Comparison of ENCODE assay signal across 12 cellular contexts in genomic region chr5:177356756-177357458, GRCh38. TPM values are rescaled to one million over a fixed set of nuclear protein-coding genes. Genes with fewer than 3 reads are reported as not detected.
DNase-seq lines count a peak whose midpoint lies in the region; ATAC-seq, FAIRE-seq and TF ChIP-seq lines count a peak whose summit lies in the region.
"Had no signal": no experiment of that assay in that cellular context is flagged by ENCODE, and none has a peak within 500 bp of the region (broad histone marks: within the 10 kb centered on the region; RNA-seq: fewer than 3 reads in every experiment).

No MANE protein-coding gene starts in this region.

- ATAC-seq in HG03432 (IDR thresholded peaks at IDR 0.05; ENCODE audit: unreplicated experiment) (no peak), HG02763 (IDR thresholded peaks at IDR 0.05; ENCODE audit: unreplicated experiment) (no peak)

- FAIRE-seq in H1 (lab: Jason Lieb, UNC) = no peak
- FAIRE-seq: pancreas had no signal

- no peak overlapping the region for H2BK5ac ChIP-seq in H1 (ENCODE audit: low read depth, low read length)

- POLR2A ChIA-PET in RWPE1 (lab: Yijun Ruan, JAX; ENCODE audit: low non-redundant PET) (no interaction called here), H1 (lab: Charles Lee; ENCODE audit: partially characterized antibody) (interaction anchor here (0.9 kb wide), 1 partner anchor 96 kb away, joined by 3 read pairs; no protein-coding TSS in a partner anchor)

- peak overlapping the region; percentile 85 for H3K4ac ChIP-seq in H1 (replicated peaks; ENCODE audit: insufficient read length, low read depth, low read length)

- H3K9me3 Mint-ChIP-seq in type B pancreatic cell = no peaks in the 10 kb centered on the region
- H3K9me3 Mint-ChIP-seq: brain had no signal

- 81% methylated on average over 8 of the region's 8 CpGs; no CpG with 5 or more reads in 1 of the 2 experiments for WGBS in H1 (ENCODE audit: extremely low coverage in 1 of 2, insufficient coverage in 1 of 2, insufficient read length in 1 of 2, insufficient replicate concordance in 2 of 2, low coverage in 1 of 2, low lambda C conversion rate in 2 of 2, missing lambda C conversion rate in 1 of 2), 2 experiments

- H3K27me3 Mint-ChIP-seq in type B pancreatic cell = peaks cover 38% of the 10 kb centered on the region

- no peak overlapping the region for H3K4me3 Mint-ChIP-seq in type B pancreatic cell

- no peak overlapping the region for H2BK15ac ChIP-seq in H1 (ENCODE audit: low read length)

- H3K18ac ChIP-seq in H1 (ENCODE audit: extremely low read depth, low read length) = no peak overlapping the region

- no peak overlapping the region for H2AFZ ChIP-seq in H1 (ENCODE audit: low read length)

- no peak overlapping the region for H2BK20ac ChIP-seq in H1 (ENCODE audit: low read length)

- H3K79me2 ChIP-seq in H1 (ENCODE audit: control insufficient read depth in 1 of 2, insufficient read depth in 2 of 2, low read length in 2 of 2) = no peaks in the 10 kb centered on the region

- no peak for TF ChIP-seq EP300 in H1 (IDR thresholded peaks at IDR 0.05; ENCODE audit: borderline replicate concordance in 1 of 2, low read depth in 2 of 2, low read length in 2 of 2)

- H4K20me1 ChIP-seq in BLaER1 = no peaks in the 10 kb centered on the region
- H4K20me1 ChIP-seq in H1 (replicated peaks in 1 of 2; ENCODE audit: control insufficient read depth in 1 of 2, insufficient read depth in 2 of 2, low read length in 2 of 2) = no peaks in the 10 kb centered on the region

- no peak for DNase-seq in RWPE1 (ENCODE audit: low spot score)
- DNase-seq in H1 (ENCODE audit: low read depth in 1 of 2, low spot score in 2 of 2) = no peak
- DNase-seq in type B pancreatic cell (ENCODE audit: extremely low spot score, unreplicated experiment) = no peak
- DNase-seq in epidermal melanocyte (ENCODE audit: insufficient read length, low spot score) = no peak
- DNase-seq: GOT3, tibial artery had no signal

- no peak for TF ChIP-seq RAD21 in H1 (IDR thresholded peaks at IDR 0.05 in 1 of 2, conservative IDR thresholded peaks at IDR 0.05 in 1 of 2; ENCODE audit: low read depth in 2 of 2, low read length in 2 of 2)

- TF ChIP-seq POLR2A in H1 (IDR thresholded peaks at IDR 0.05; ENCODE audit: control extremely low read depth in 1 of 2, low read depth in 2 of 2, low read length in 2 of 2) = no peak

- no peak overlapping the region for H3K23ac ChIP-seq in H1 (ENCODE audit: insufficient read length)

- no peaks in the 10 kb centered on the region for H3K9me3 ChIP-seq in BLaER1
- H3K9me3 ChIP-seq in H1 (ENCODE audit: insufficient read depth in 2 of 2, low read depth in 1 of 2, low read length in 1 of 2) = no peaks in the 10 kb centered on the region
- H3K9me3 ChIP-seq: pancreas, tibial artery had no signal

- H3K4me2 ChIP-seq in BLaER1 (peak overlapping the region; percentile 99), H1 (ENCODE audit: insufficient read depth in 1 of 2, low read depth in 2 of 2, low read length in 2 of 2) (no peak overlapping the region)

- H3K36me3 ChIP-seq in BLaER1 (no peaks in the 10 kb centered on the region), H1 (ENCODE audit: control insufficient read depth in 2 of 4, insufficient read depth in 4 of 4, low read length in 3 of 4) (no peaks in the 10 kb centered on the region)
- H3K36me3 ChIP-seq: pancreas, tibial artery had no signal

- H2BK12ac ChIP-seq in H1 (ENCODE audit: low read depth, low read length) = peak overlapping the region; percentile 75; the same call in 1 of the 2 replicates

- H3K14ac ChIP-seq in H1 (ENCODE audit: insufficient read length) = no peak overlapping the region

- CTCF ChIA-PET in RWPE1 (lab: Yijun Ruan, JAX) (interaction anchor here (0.7 to 1.7 kb wide), 4 partner anchors 13 to 97 kb away, joined by 3 to 10 read pairs (median 4); no protein-coding TSS in a partner anchor), H1 (lab: Charles Lee; ENCODE audit: partially characterized antibody) (interaction anchor here (0.6 to 11.2 kb wide), 7 partner anchors 11 to 1038 kb away, joined by 3 to 142 read pairs (median 3); no protein-coding TSS in a partner anchor)

- H3K4me3 ChIP-seq in BLaER1 (peak overlapping the region; percentile 73), GM08714 (ENCODE audit: low read length) (peak overlapping the region; percentile 8; the same call in 1 of the 2 replicates), H1 (ENCODE audit: extremely low read depth in 1 of 4, insufficient read depth in 2 of 4, low read depth in 3 of 4, low read length in 4 of 4) (no peak overlapping the region)

- no peak overlapping the region for H3K27ac Mint-ChIP-seq in type B pancreatic cell

- H3K36me3 Mint-ChIP-seq in type B pancreatic cell = no peaks in the 10 kb centered on the region
- H3K36me3 Mint-ChIP-seq: brain had no signal

- no peak overlapping the region for H3K56ac ChIP-seq in H1 (replicated peaks; ENCODE audit: insufficient read length, low read depth, low read length)

- H3K9ac ChIP-seq in BLaER1 (peak overlapping the region; percentile 82), H1 (replicated peaks in 1 of 4; ENCODE audit: extremely low read depth in 1 of 4, low read depth in 3 of 4, low read length in 3 of 4) (no peak overlapping the region)

- H3K27ac ChIP-seq in BLaER1 (peak overlapping the region; percentile 88), RWPE1 (peak overlapping the region; percentile 89), H1 (ENCODE audit: low read depth, low read length) (no peak overlapping the region)
- H3K27ac ChIP-seq: pancreas, tibial artery had no signal

- no peak overlapping the region for H4K5ac ChIP-seq in H1 (ENCODE audit: insufficient read length, low read depth, low read length)

- no peaks in the 10 kb centered on the region for H3K27me3 ChIP-seq in BLaER1
- H3K27me3 ChIP-seq in H1 (replicated peaks in 1 of 4; ENCODE audit: control insufficient read depth in 3 of 4, extremely low read depth in 1 of 4, insufficient read depth in 3 of 4, low read length in 3 of 4) = peaks cover 0 to 8% (median 1%) of the 10 kb centered on the region in 4 experiments; a peak in 2 of 7 replicates
- H3K27me3 ChIP-seq: pancreas had no signal

- H4K91ac ChIP-seq in H1 (replicated peaks; ENCODE audit: insufficient read length, low read length) = no peak overlapping the region

- H3K79me1 ChIP-seq in H1 (ENCODE audit: low read depth, low read length) = no peaks in the 10 kb centered on the region

- no peak overlapping the region for H4K8ac ChIP-seq in H1 (ENCODE audit: extremely low read depth, insufficient read depth, low read length)

- peak overlapping the region; percentile 56; the same call in 1 of the 2 replicates for H2AK5ac ChIP-seq in H1 (ENCODE audit: low read depth, low read length)

- H3K23me2 ChIP-seq in H1 (ENCODE audit: low read depth, low read length) = peaks cover 3% of the 10 kb centered on the region; the same call in 1 of the 2 replicates

- peaks cover 76% of the 10 kb centered on the region for H3K4me1 ChIP-seq in BLaER1
- peaks cover 0 to 2% (median under 1%) of the 10 kb centered on the region in 4 experiments; a peak in 4 of 7 replicates for H3K4me1 ChIP-seq in H1 (replicated peaks in 1 of 4; ENCODE audit: control insufficient read depth in 3 of 4, insufficient read depth in 4 of 4, low read length in 3 of 4)
- H3K4me1 ChIP-seq: pancreas had no signal

- H3K4me1 Mint-ChIP-seq in type B pancreatic cell (ENCODE audit: unreplicated experiment) = peaks cover 9% of the 10 kb centered on the region

- TF ChIP-seq CTCF in RWPE1 (conservative IDR thresholded peaks at IDR 0.05; ENCODE audit: low read depth) = no peak
- no peak for TF ChIP-seq CTCF in H1 (IDR thresholded peaks at IDR 0.05; ENCODE audit: control extremely low read depth in 1 of 3, insufficient read depth in 1 of 3, low read depth in 1 of 3, low read length in 3 of 3)
- TF ChIP-seq CTCF in type B pancreatic cell (conservative IDR thresholded peaks at IDR 0.05) = no peak

- no peak overlapping the region for H2BK120ac ChIP-seq in H1 (replicated peaks; ENCODE audit: low read depth, low read length)

RNA-seq across cellular contexts. Expression of gene RGS14, which starts 0.8 kb away (rescaled TPM):
- 20.6 and 24.4 TPM in 2 replicates for total RNA-seq in H1 (2021; fragmentation: NEBNext Ultra II Directional; extraction: Animal tissue kit (Norgen Biotek cat#: 25700))
- 46.1 and 66.5 TPM in 2 replicates for polyA plus RNA-seq in H1 (2011; rRNA removed)
- 51.6 TPM for polyA plus RNA-seq in H1 (2011; cell fraction: cytosol; rRNA removed)
- 82.0 TPM for polyA plus RNA-seq in H1 (2011; cell fraction: nucleus; rRNA removed)
- polyA plus RNA-seq in H1 (2012, experiment 1 of 2) = 20.9 to 27.7 TPM (median 23.7 TPM) in 4 replicates
- 29.1 TPM for polyA plus RNA-seq in H1 (2012, experiment 2 of 2)
- 36.7 TPM for polyA plus RNA-seq in H1 (2013, experiment 1 of 2)
- 35.2 TPM for polyA plus RNA-seq in H1 (2013, experiment 2 of 2)
- polyA minus RNA-seq in H1 (2011; rRNA and poly(A)+ RNA removed) = 11.1 and 11.2 TPM in 2 replicates
- 12.8 TPM for polyA minus RNA-seq in H1 (2011; cell fraction: cytosol; rRNA and poly(A)+ RNA removed)
- 22.4 TPM for polyA minus RNA-seq in H1 (2011; cell fraction: nucleus; rRNA and poly(A)+ RNA removed)
- total RNA-seq in type B pancreatic cell (ENCODE audit: low replicate concordance) = 8.9 and 16.6 TPM in 2 replicates

RNA-seq across cellular contexts. Expression of gene LMAN2, which starts 5.4 kb away (rescaled TPM):
- 116 and 119 TPM in 2 replicates for total RNA-seq in H1 (2021; fragmentation: NEBNext Ultra II Directional; extraction: Animal tissue kit (Norgen Biotek cat#: 25700))
- 225 and 357 TPM in 2 replicates for polyA plus RNA-seq in H1 (2011; rRNA removed)
- 233 TPM for polyA plus RNA-seq in H1 (2011; cell fraction: cytosol; rRNA removed)
- 287 TPM for polyA plus RNA-seq in H1 (2011; cell fraction: nucleus; rRNA removed)
- polyA plus RNA-seq in H1 (2012, experiment 1 of 2) = 71.3 to 172 TPM (median 159 TPM) in 4 replicates
- polyA plus RNA-seq in H1 (2012, experiment 2 of 2) = 312 TPM
- polyA plus RNA-seq in H1 (2013, experiment 1 of 2) = 320 TPM
- 368 TPM for polyA plus RNA-seq in H1 (2013, experiment 2 of 2)
- 177 and 184 TPM in 2 replicates for polyA minus RNA-seq in H1 (2011; rRNA and poly(A)+ RNA removed)
- 176 TPM for polyA minus RNA-seq in H1 (2011; cell fraction: cytosol; rRNA and poly(A)+ RNA removed)
- polyA minus RNA-seq in H1 (2011; cell fraction: nucleus; rRNA and poly(A)+ RNA removed) = 115 TPM
- 102 and 129 TPM in 2 replicates for total RNA-seq in type B pancreatic cell (ENCODE audit: low replicate concordance)

RNA-seq across cellular contexts. Expression of gene SLC34A1, which starts 27.3 kb away (rescaled TPM):
- not detected in 2 replicates for total RNA-seq in H1 (2021; fragmentation: NEBNext Ultra II Directional; extraction: Animal tissue kit (Norgen Biotek cat#: 25700))
- not detected in 2 replicates for polyA plus RNA-seq in H1 (2011; rRNA removed)
- polyA plus RNA-seq in H1 (2011; cell fraction: cytosol; rRNA removed) = not detected
- polyA plus RNA-seq in H1 (2011; cell fraction: nucleus; rRNA removed) = not detected
- polyA plus RNA-seq in H1 (2012, experiment 1 of 2) = not detected in 4 replicates
- polyA plus RNA-seq in H1 (2012, experiment 2 of 2) = not detected
- polyA plus RNA-seq in H1 (2013, experiment 1 of 2) = not detected
- polyA plus RNA-seq in H1 (2013, experiment 2 of 2) = not detected
- polyA minus RNA-seq in H1 (2011; rRNA and poly(A)+ RNA removed) = not detected in 2 replicates
- polyA minus RNA-seq in H1 (2011; cell fraction: cytosol; rRNA and poly(A)+ RNA removed) = not detected
- not detected for polyA minus RNA-seq in H1 (2011; cell fraction: nucleus; rRNA and poly(A)+ RNA removed)
- 0.12 and 0.22 TPM in 2 replicates for total RNA-seq in type B pancreatic cell (ENCODE audit: low replicate concordance)
- total RNA-seq: pancreas had no signal
- polyA plus RNA-seq: pancreas had no signal

RNA-seq across cellular contexts. Expression of gene PFN3, which starts 43.6 kb away (rescaled TPM):
- not detected in 2 replicates for total RNA-seq in H1 (2021; fragmentation: NEBNext Ultra II Directional; extraction: Animal tissue kit (Norgen Biotek cat#: 25700))
- not detected in 2 replicates for polyA plus RNA-seq in H1 (2011; rRNA removed)
- not detected for polyA plus RNA-seq in H1 (2011; cell fraction: cytosol; rRNA removed)
- not detected for polyA plus RNA-seq in H1 (2011; cell fraction: nucleus; rRNA removed)
- not detected in 4 replicates for polyA plus RNA-seq in H1 (2012, experiment 1 of 2)
- polyA plus RNA-seq in H1 (2012, experiment 2 of 2) = not detected
- polyA plus RNA-seq in H1 (2013, experiment 1 of 2) = not detected
- not detected for polyA plus RNA-seq in H1 (2013, experiment 2 of 2)
- not detected in 2 replicates for polyA minus RNA-seq in H1 (2011; rRNA and poly(A)+ RNA removed)
- polyA minus RNA-seq in H1 (2011; cell fraction: cytosol; rRNA and poly(A)+ RNA removed) = not detected
- not detected for polyA minus RNA-seq in H1 (2011; cell fraction: nucleus; rRNA and poly(A)+ RNA removed)
- total RNA-seq in type B pancreatic cell (ENCODE audit: low replicate concordance) = not detected in 2 replicates
- total RNA-seq: pancreas had no signal
- polyA plus RNA-seq: pancreas had no signal

RNA-seq across cellular contexts. Expression of gene MXD3, which starts 45.2 kb away (rescaled TPM):
- 7.7 and 10.3 TPM in 2 replicates for total RNA-seq in H1 (2021; fragmentation: NEBNext Ultra II Directional; extraction: Animal tissue kit (Norgen Biotek cat#: 25700))
- polyA plus RNA-seq in H1 (2011; rRNA removed) = 6.5 and 10.3 TPM in 2 replicates
- polyA plus RNA-seq in H1 (2011; cell fraction: cytosol; rRNA removed) = 10.7 TPM
- 27.9 TPM for polyA plus RNA-seq in H1 (2011; cell fraction: nucleus; rRNA removed)
- 3.9 to 8.1 TPM (median 7.3 TPM) in 4 replicates for polyA plus RNA-seq in H1 (2012, experiment 1 of 2)
- polyA plus RNA-seq in H1 (2012, experiment 2 of 2) = 5.9 TPM
- polyA plus RNA-seq in H1 (2013, experiment 1 of 2) = 5.5 TPM
- 4.8 TPM for polyA plus RNA-seq in H1 (2013, experiment 2 of 2)
- 0.78 and 1.5 TPM in 2 replicates for polyA minus RNA-seq in H1 (2011; rRNA and poly(A)+ RNA removed)
- polyA minus RNA-seq in H1 (2011; cell fraction: cytosol; rRNA and poly(A)+ RNA removed) = 4.9 TPM
- polyA minus RNA-seq in H1 (2011; cell fraction: nucleus; rRNA and poly(A)+ RNA removed) = 7.6 TPM
- 10.2 and 29.5 TPM in 2 replicates for total RNA-seq in type B pancreatic cell (ENCODE audit: low replicate concordance)

Comparison
In these comparisons a context has a peak if more than half of its experiments do, and no peak if none do; other contexts are left out.
1. H3K4me3 ChIP-seq: peak in BLaER1 (single experiment) and GM08714 (single experiment); none in H1 (0 of 4).